ENCODE assay signal across 8 cellular contexts in the genomic region with DNA sequence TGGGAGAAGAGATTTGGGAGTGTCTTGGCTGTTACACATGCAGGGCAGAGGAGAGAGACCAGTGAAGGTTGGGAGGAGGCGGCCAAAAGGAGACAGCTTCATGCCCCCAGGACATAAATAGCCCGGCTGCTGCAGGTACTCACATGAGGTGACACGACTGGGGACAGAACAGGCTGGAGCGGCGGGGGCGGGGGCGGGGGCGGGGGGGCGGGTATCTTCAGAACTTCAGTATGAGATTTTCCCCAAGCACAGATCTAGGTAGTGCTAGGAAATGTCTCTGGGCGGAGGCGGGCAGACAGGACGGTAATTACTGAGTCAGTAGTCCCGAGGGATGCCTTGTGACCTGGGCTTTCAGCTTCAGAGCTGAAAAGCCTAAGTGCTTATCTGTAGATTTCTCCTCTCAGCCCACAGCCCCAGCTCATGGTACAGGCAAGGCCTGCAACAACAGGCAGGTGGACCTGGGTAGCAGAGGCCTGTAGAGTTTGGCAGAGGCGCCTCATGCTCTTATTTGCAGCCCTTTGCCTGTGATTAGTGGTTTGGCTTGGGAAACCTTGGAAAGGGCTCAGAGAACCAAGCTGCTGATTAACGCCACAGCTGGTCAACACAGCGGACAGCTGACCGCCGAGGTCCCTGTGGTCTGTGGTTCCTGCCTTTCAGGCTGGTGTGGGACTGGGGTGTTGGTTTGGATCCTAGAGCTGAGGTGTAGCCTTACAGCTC. TPM values are rescaled to one million over a fixed set of nuclear protein-coding genes. Genes with fewer than 3 reads are reported as not detected.
DNase-seq lines count a peak whose midpoint lies in the region; ATAC-seq and TF ChIP-seq lines count a peak whose summit lies in the region.

No MANE protein-coding gene starts in this region.

- peaks cover 17% of the 10 kb centered on the region for H4K20me1 ChIP-seq in osteoblast (ENCODE audit: insufficient read depth, low read length)

- peak; percentile 80 for DNase-seq in ELF-1 (ENCODE audit: low read depth, low spot score)
- peak; percentile 59 for DNase-seq in chondrocyte (ENCODE audit: low spot score)
- DNase-seq in osteoblast (ENCODE audit: insufficient read length, low spot score, missing footprints) = peak; percentile 96
- no peak for DNase-seq in SHP77 treated with DMSO at 0.1 percent for 48 hours (lab: John Stamatoyannopoulos, UW)
- DNase-seq in HuH-7 (ENCODE audit: low spot score) = no peak
- DNase-seq in NK-92 treated with Interleukin-12 subunit alpha and Interleukin-12 subunit beta, amount 100 ng/mL, for 24 hours (lab: John Stamatoyannopoulos, UW) = no peak

- H3K27me3 Mint-ChIP-seq in chondrocyte (ENCODE audit: low read depth) = no peaks in the 10 kb centered on the region

- H3K27ac Mint-ChIP-seq in chondrocyte (ENCODE audit: unreplicated experiment) = peak overlapping the region; percentile 94

- no peaks in the 10 kb centered on the region for H3K27me3 ChIP-seq in osteoblast (ENCODE audit: insufficient read depth, low read length)

- peak overlapping the region; percentile 34 for H3K4me3 ChIP-seq in osteoblast (ENCODE audit: insufficient read depth, low read length)

- H3K27ac ChIP-seq in osteoblast (ENCODE audit: low read depth, low read length) = peak overlapping the region; percentile 65

- peak; percentile 76 for ATAC-seq in HG03442 (IDR thresholded peaks at IDR 0.05; ENCODE audit: unreplicated experiment)
- ATAC-seq in GM19455 (IDR thresholded peaks at IDR 0.05; ENCODE audit: unreplicated experiment) = no peak

- H3K4me1 Mint-ChIP-seq in chondrocyte (ENCODE audit: low read depth) = peaks cover 20% of the 10 kb centered on the region

- peaks cover 5% of the 10 kb centered on the region for H3K36me3 Mint-ChIP-seq in chondrocyte (ENCODE audit: low read depth)

- peaks cover 5% of the 10 kb centered on the region for H3K79me2 ChIP-seq in osteoblast (ENCODE audit: insufficient read depth, low read length)

- no peaks in the 10 kb centered on the region for H3K9me3 Mint-ChIP-seq in chondrocyte (ENCODE audit: low read depth)

- H3K36me3 ChIP-seq in osteoblast (ENCODE audit: insufficient read depth, low read length) = peaks cover 15% of the 10 kb centered on the region

- no peak overlapping the region for H3K4me3 Mint-ChIP-seq in chondrocyte (ENCODE audit: unreplicated experiment)

- peaks cover 20% of the 10 kb centered on the region for H3K4me1 ChIP-seq in osteoblast (ENCODE audit: insufficient read depth, low read length)

- TF ChIP-seq CTCF in chondrocyte (IDR thresholded peaks at IDR 0.05) (no peak), osteoblast (IDR thresholded peaks at IDR 0.05; ENCODE audit: extremely low read depth, low read depth, low read length) (no peak)

- peak overlapping the region; percentile 43 for H3K4me2 ChIP-seq in osteoblast (ENCODE audit: insufficient read depth, low read length)

- H2AFZ ChIP-seq in osteoblast (ENCODE audit: low read length) = no peak overlapping the region

- H3K9me3 ChIP-seq in osteoblast (ENCODE audit: low read depth, low read length) = no peaks in the 10 kb centered on the region

RNA-seq across cellular contexts. Expression of a gene that starts 24.5 kb away (rescaled TPM):
- total RNA-seq in chondrocyte (20.9 to 35.8 TPM (median 21.0 TPM) in 3 replicates), osteoblast (18.5 and 23.6 TPM in 2 replicates)

RNA-seq across cellular contexts. Expression of a gene that starts 35.1 kb away (rescaled TPM):
- 1.1 to 3.1 TPM (median 1.5 TPM) in 3 replicates for total RNA-seq in chondrocyte
- total RNA-seq in osteoblast = 1.1 and 2.1 TPM in 2 replicates

RNA-seq across cellular contexts. Expression of a gene that starts 44.1 kb away (rescaled TPM):
- total RNA-seq in chondrocyte (27.8 to 34.7 TPM (median 30.0 TPM) in 3 replicates), osteoblast (25.3 and 27.7 TPM in 2 replicates)

RNA-seq across cellular contexts. Expression of a gene that starts 46.1 kb away (rescaled TPM):
- total RNA-seq in chondrocyte = 45.0 to 62.5 TPM (median 56.5 TPM) in 3 replicates
- total RNA-seq in osteoblast = 31.1 and 38.3 TPM in 2 replicates

Comparison
In these comparisons a context has a peak if more than half of its experiments do, and no peak if none do; other contexts are left out.
1. DNase-seq: peak in ELF-1 (single experiment), chondrocyte (single experiment) and osteoblast (single experiment); none in SHP77 treated with DMSO at 0.1 percent for 48 hours (single experiment), HuH-7 (single experiment) and NK-92 treated with Interleukin-12 subunit alpha and Interleukin-12 subunit beta, amount 100 ng/mL, for 24 hours (single experiment).